ENCODE assay signal across 11 cellular contexts in the genomic region with DNA sequence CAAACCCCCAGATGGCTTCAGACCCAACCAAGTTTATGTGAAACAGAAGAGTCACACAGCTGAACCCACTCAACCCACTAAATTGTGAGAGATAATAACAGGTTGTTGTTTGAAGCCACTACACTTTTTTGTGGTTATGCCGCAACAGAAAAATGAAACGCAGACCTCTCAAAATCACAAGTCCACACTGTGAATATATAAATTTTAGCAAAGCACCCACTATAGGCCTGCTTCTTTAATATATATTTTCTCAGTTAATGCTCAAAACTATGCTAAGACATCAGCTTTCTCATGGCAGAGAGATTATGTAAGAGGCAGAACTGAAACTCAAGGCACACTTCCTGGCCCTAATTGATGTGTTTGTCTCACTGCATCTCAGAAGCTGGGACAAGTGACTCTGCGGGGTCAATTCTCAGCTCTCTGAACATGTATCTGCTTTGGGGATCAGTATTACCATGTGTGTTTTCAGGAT. TPM values are rescaled to one million over a fixed set of nuclear protein-coding genes. Genes with fewer than 3 reads are reported as not detected.
DNase-seq lines count a peak whose midpoint lies in the region; ATAC-seq and TF ChIP-seq lines count a peak whose summit lies in the region.
"Had no signal": no experiment of that assay in that cellular context is flagged by ENCODE, and none has a peak within 500 bp of the region (broad histone marks: within the 10 kb centered on the region; RNA-seq: fewer than 3 reads in every experiment).

No MANE protein-coding gene starts in this region.

- no peak overlapping the region for H2BK20ac ChIP-seq in IMR-90 (ENCODE audit: low read depth, low read length)

- in situ Hi-C loops in IMR-90 (cut with MboI; ENCODE audit: low sequenced_read_pairs), result no loop called here

- H2AFZ ChIP-seq in IMR-90 (replicated peaks; ENCODE audit: low read length, poor library complexity), result no peak overlapping the region

- peaks cover 21% of the 10 kb centered on the region for H3K4me1 ChIP-seq in IMR-90 (ENCODE audit: control insufficient read depth, insufficient read depth, low read length)

- H3K27ac ChIP-seq in IMR-90 (ENCODE audit: insufficient read depth, low read length) (no peak overlapping the region), coronary artery (no peak overlapping the region)
- H3K27ac ChIP-seq: cardiac muscle cell, SJCRH30 had no signal

- H4K5ac ChIP-seq in IMR-90 (ENCODE audit: low read depth, low read length), result no peak overlapping the region; the same call in 1 of the 2 replicates

- intact Hi-C loops in IMR-90 (cut with micrococcal nuclease), result no loop called here
- intact Hi-C loops in posterior vena cava (cut with DNase I), result no loop called here

- DNase-seq in IMR-90 (no peak), germinal center (ENCODE audit: low spot score) (peak; percentile 36), HUDEP-2 (lab: John Stamatoyannopoulos, UW; ENCODE audit: unreplicated experiment in 76 of 76) (no peak), posterior vena cava (ENCODE audit: low spot score) (no peak), NCI-H1092 treated with DMSO at 0.1 percent for 48 hours (lab: John Stamatoyannopoulos, UW) (no peak), coronary artery (ENCODE audit: low spot score) (no peak)
- DNase-seq: SJCRH30; stimulated activated CD4-positive, alpha-beta T cell treated with anti-CD3 and anti-CD28 coated beads, Interleukin-2, amount 100 ng/mL, for 48 hours had no signal

- H3K79me1 ChIP-seq in IMR-90 (ENCODE audit: low read depth in 1 of 2, low read length in 2 of 2), result peaks cover 43 to 78% of the 10 kb centered on the region in 2 experiments

- TF ChIP-seq RAD21 in IMR-90 (IDR thresholded peaks at IDR 0.05; ENCODE audit: low read length), result no peak

- H3K9me1 ChIP-seq in IMR-90 (ENCODE audit: insufficient read depth, low read length), result peaks cover 18% of the 10 kb centered on the region

- no peaks in the 10 kb centered on the region for H3K27me3 ChIP-seq in IMR-90 (ENCODE audit: control insufficient read depth, insufficient read depth, low read length)
- H3K27me3 ChIP-seq: cardiac muscle cell, SJCRH30 had no signal

- no peak overlapping the region for H2AK9ac ChIP-seq in IMR-90 (replicated peaks; ENCODE audit: low read depth, low read length, poor library complexity)

- H3K4me3 ChIP-seq in IMR-90 (ENCODE audit: insufficient read depth, low read depth, low read length), result no peak overlapping the region
- no peak overlapping the region for H3K4me3 ChIP-seq in coronary artery
- H3K4me3 ChIP-seq: cardiac muscle cell, SJCRH30 had no signal

- H3K23ac ChIP-seq in IMR-90 (ENCODE audit: low read depth, low read length), result peak overlapping the region; percentile 29; the same call in 1 of the 2 replicates

- H3K36me3 ChIP-seq in IMR-90 (ENCODE audit: control insufficient read depth, insufficient read depth, low read length), result no peaks in the 10 kb centered on the region
- H3K36me3 ChIP-seq: cardiac muscle cell, SJCRH30 had no signal

- no TSS peak for BruUV-seq in IMR-90 (replicated peaks; lab: Mats Ljungman, UMichigan)

- TF ChIP-seq POLR2A in GM18505 (IDR thresholded peaks at IDR 0.05; ENCODE audit: borderline replicate concordance, extremely low read depth, insufficient read depth, insufficient read length) (no peak), IMR-90 (IDR thresholded peaks at IDR 0.05; ENCODE audit: low read depth, low read length) (no peak)

- no peak overlapping the region for H2BK120ac ChIP-seq in IMR-90 (ENCODE audit: low read depth, low read length)

- no peak overlapping the region for H2AK5ac ChIP-seq in IMR-90 (ENCODE audit: low read depth, low read length)

- H4K20me1 ChIP-seq in IMR-90 (ENCODE audit: insufficient read depth, low read length), result peaks cover 54% of the 10 kb centered on the region; the same call in 1 of the 2 replicates

- peak; percentile 38 for ATAC-seq in GM18505 (IDR thresholded peaks at IDR 0.05; ENCODE audit: unreplicated experiment)
- ATAC-seq in GM21526 (IDR thresholded peaks at IDR 0.05; ENCODE audit: low FRiP score, unreplicated experiment), result peak; percentile 46
- no peak for ATAC-seq in IMR-90 (ENCODE audit: low read depth)

- H3K9ac ChIP-seq in IMR-90 (ENCODE audit: low read depth, low read length), result no peak overlapping the region

- no peaks in the 10 kb centered on the region for H3K9me3 ChIP-seq in IMR-90 (ENCODE audit: control insufficient read depth, insufficient read depth, low read length)
- H3K9me3 ChIP-seq: SJCRH30 had no signal

- POLR2A ChIA-PET in IMR-90 (lab: Charles Lee; ENCODE audit: unreplicated experiment), result no interaction called here

- no peak overlapping the region for H2BK15ac ChIP-seq in IMR-90 (ENCODE audit: low read depth, low read length)

- WGBS in IMR-90 (ENCODE audit: extremely low coverage in 2 of 2, insufficient read length in 1 of 2), 2 experiments, result no CpG with 5 or more reads among the region's 3 CpGs

- no peak overlapping the region for H4K91ac ChIP-seq in IMR-90 (ENCODE audit: insufficient read depth, low read depth, low read length)

- H2BK5ac ChIP-seq in IMR-90 (ENCODE audit: low read depth, low read length, poor library complexity, severe bottlenecking), result no peak overlapping the region

- no peak overlapping the region for H3K14ac ChIP-seq in IMR-90 (replicated peaks; ENCODE audit: low read depth, low read length)

- H4K8ac ChIP-seq in IMR-90 (ENCODE audit: low read depth in 2 of 2, low read length in 2 of 2), result no peak overlapping the region

- no peak overlapping the region for H3K4me2 ChIP-seq in IMR-90 (ENCODE audit: low read depth, low read length)

- H3K4ac ChIP-seq in IMR-90 (ENCODE audit: low read depth, low read length), result no peak overlapping the region

- no peak overlapping the region for H3K18ac ChIP-seq in IMR-90 (ENCODE audit: low read depth, low read length)

- CTCF ChIA-PET in IMR-90 (lab: Yijun Ruan, JAX), result no interaction called here

- H3K56ac ChIP-seq in IMR-90 (ENCODE audit: extremely low read depth, insufficient read depth, low read length), result no peak overlapping the region

- dilution Hi-C loops in IMR-90 (cut with HindIII; ENCODE audit: low sequenced_read_pairs, unreplicated experiment), result no loop called here

- no peak for TF ChIP-seq CTCF in IMR-90 (conservative IDR thresholded peaks at IDR 0.05; ENCODE audit: low read depth, low read length)
- no peak for TF ChIP-seq CTCF in coronary artery (IDR thresholded peaks at IDR 0.05)

TF ChIP-seq in IMR-90, 13 proteins besides CTCF, POLR2A, EP300 and RAD21:
- no peak for TF ChIP-seq MAZ (IDR thresholded peaks at IDR 0.05; ENCODE audit: borderline replicate concordance, low read depth, low read length)
- no peak for TF ChIP-seq SMC3 (IDR thresholded peaks at IDR 0.05; ENCODE audit: low read depth, low read length)
- TF ChIP-seq MXI1 (IDR thresholded peaks at IDR 0.05; ENCODE audit: borderline replicate concordance, low read depth, low read length), result no peak
- TF ChIP-seq NFE2L2 (IDR thresholded peaks at IDR 0.05; ENCODE audit: low read depth, low read length), result no peak
- TF ChIP-seq RFX5 (IDR thresholded peaks at IDR 0.05; ENCODE audit: low read depth, low read length), result no peak
- TF ChIP-seq RCOR1 (IDR thresholded peaks at IDR 0.05; ENCODE audit: insufficient replicate concordance, low read length), result no peak
- TF ChIP-seq, protein P1, sequence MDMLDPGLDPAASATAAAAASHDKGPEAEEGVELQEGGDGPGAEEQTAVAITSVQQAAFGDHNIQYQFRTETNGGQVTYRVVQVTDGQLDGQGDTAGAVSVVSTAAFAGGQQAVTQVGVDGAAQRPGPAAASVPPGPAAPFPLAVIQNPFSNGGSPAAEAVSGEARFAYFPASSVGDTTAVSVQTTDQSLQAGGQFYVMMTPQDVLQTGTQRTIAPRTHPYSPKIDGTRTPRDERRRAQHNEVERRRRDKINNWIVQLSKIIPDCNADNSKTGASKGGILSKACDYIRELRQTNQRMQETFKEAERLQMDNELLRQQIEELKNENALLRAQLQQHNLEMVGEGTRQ (IDR thresholded peaks at IDR 0.05; ENCODE audit: low read depth, low read length), result no peak
- TF ChIP-seq, protein P2, sequence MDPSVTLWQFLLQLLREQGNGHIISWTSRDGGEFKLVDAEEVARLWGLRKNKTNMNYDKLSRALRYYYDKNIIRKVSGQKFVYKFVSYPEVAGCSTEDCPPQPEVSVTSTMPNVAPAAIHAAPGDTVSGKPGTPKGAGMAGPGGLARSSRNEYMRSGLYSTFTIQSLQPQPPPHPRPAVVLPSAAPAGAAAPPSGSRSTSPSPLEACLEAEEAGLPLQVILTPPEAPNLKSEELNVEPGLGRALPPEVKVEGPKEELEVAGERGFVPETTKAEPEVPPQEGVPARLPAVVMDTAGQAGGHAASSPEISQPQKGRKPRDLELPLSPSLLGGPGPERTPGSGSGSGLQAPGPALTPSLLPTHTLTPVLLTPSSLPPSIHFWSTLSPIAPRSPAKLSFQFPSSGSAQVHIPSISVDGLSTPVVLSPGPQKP (IDR thresholded peaks at IDR 0.05; ENCODE audit: borderline replicate concordance, low read depth, low read length), result no peak
- TF ChIP-seq FOS (IDR thresholded peaks at IDR 0.05; ENCODE audit: low read depth, low read length), result no peak
- no peak for TF ChIP-seq CHD1 (IDR thresholded peaks at IDR 0.05; ENCODE audit: low read depth, low read length)
- TF ChIP-seq BHLHE40 (IDR thresholded peaks at IDR 0.05; ENCODE audit: low read depth, low read length), result no peak
- TF ChIP-seq CEBPB (IDR thresholded peaks at IDR 0.05; ENCODE audit: low read depth, low read length), result no peak
- no peak for TF ChIP-seq MAFK (IDR thresholded peaks at IDR 0.05; ENCODE audit: low read depth, low read length)

RNA-seq across cellular contexts. Expression of a gene that starts 27.7 kb away (rescaled TPM):
- 17.2 and 17.6 TPM in 2 replicates for total RNA-seq in IMR-90 (2012; rRNA removed)
- 4.9 and 5.4 TPM in 2 replicates for polyA plus RNA-seq in IMR-90 (2012; rRNA removed)
- 2.0 and 2.1 TPM in 2 replicates for polyA plus RNA-seq in IMR-90 (2012; cell fraction: cytosol; rRNA removed)
- 1.4 and 6.3 TPM in 2 replicates for polyA plus RNA-seq in IMR-90 (2012; cell fraction: nucleus; rRNA removed; ENCODE audit: low replicate concordance)
- 10 to 100 TPM; 15.0 to 16.4 TPM for total RNA-seq in posterior vena cava

RNA-seq across cellular contexts. Expression of a gene that starts 57.8 kb away (rescaled TPM):
- 7.0 and 11.9 TPM in 2 replicates for total RNA-seq in IMR-90 (2012; rRNA removed)
- 4.1 and 5.4 TPM in 2 replicates for polyA plus RNA-seq in IMR-90 (2012; rRNA removed)
- 4.8 and 10.3 TPM in 2 replicates for polyA plus RNA-seq in IMR-90 (2012; cell fraction: cytosol; rRNA removed)
- 4.0 and 4.4 TPM in 2 replicates for polyA plus RNA-seq in IMR-90 (2012; cell fraction: nucleus; rRNA removed; ENCODE audit: low replicate concordance)
- total RNA-seq in posterior vena cava, result 1 to 10 TPM; 4.4 to 4.7 TPM
